In the genomic region with DNA sequence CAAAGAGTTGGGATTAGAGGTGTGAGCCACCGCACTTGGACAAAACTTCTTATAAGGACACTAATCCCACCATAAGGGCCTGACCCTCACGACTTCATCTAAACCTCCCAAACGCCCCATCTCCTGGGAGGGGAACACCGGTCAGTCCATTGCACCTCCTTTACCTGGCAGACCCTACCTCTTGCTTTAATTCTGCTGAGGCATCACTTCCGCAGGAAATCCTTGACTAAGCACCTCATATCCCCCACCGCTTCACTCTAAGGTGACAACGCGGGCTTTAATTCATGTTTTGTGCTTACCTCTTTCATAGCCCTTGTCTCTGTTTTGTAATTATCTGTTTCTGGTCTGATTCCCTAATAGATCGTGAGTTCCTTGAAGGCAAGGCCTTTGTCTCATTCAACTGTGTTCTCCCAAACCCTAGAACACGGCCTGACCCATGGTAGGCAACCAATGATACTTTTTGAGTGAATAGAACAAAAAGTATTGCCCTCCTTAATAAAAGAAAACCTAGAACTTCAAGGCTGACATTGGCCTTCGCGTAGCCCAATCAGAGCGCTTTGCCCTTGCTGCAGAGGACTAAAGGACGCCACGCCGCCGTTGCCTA, we compare ENCODE assay signal across 8 cellular contexts. TPM values are rescaled to one million over a fixed set of nuclear protein-coding genes. Genes with fewer than 3 reads are reported as not detected.
A peak's percentile ranks its signal among the peaks of the same experiment; 100 is the strongest.
DNase-seq lines count a peak whose midpoint lies in the region; ATAC-seq and FAIRE-seq lines count a peak whose summit lies in the region.

No MANE protein-coding gene starts in this region.

- no peak overlapping the region for H3K27ac Mint-ChIP-seq in activated CD8-positive, alpha-beta memory T cell treated with anti-CD3 and anti-CD28 coated beads, Interleukin-2, amount 10 ng/mL, durations not matched to agents 7 days and 5 days
- peak overlapping the region; percentile 65 for H3K27ac Mint-ChIP-seq in activated CD4-positive, alpha-beta memory T cell treated with anti-CD3 and anti-CD28 coated beads for 36 hours
- H3K27ac Mint-ChIP-seq in stimulated activated naive B cell treated with anti-CD40 and anti-IgM and Interleukin-4, amounts not matched to agents 10 μg/mL and 1 μg/mL and 100 μg/mL, for 72 hours = peak overlapping the region; percentile 90

- POLR2A ChIA-PET in activated CD4-positive, alpha-beta memory T cell treated with anti-CD3 and anti-CD28 coated beads for 36 hours (lab: Charles Lee) = interaction anchor here (0.7 to 2.1 kb wide), 5 partner anchors 17 to 66 kb away, joined by 3 to 11 read pairs (median 3); no protein-coding TSS in a partner anchor

- H3K36me3 Mint-ChIP-seq in activated CD8-positive, alpha-beta memory T cell treated with anti-CD3 and anti-CD28 coated beads, Interleukin-2, amount 10 ng/mL, durations not matched to agents 7 days and 5 days = peaks cover 2% of the 10 kb centered on the region
- peaks cover 1% of the 10 kb centered on the region for H3K36me3 Mint-ChIP-seq in activated CD4-positive, alpha-beta memory T cell treated with anti-CD3 and anti-CD28 coated beads for 36 hours
- H3K36me3 Mint-ChIP-seq in stimulated activated naive B cell treated with anti-CD40 and anti-IgM and Interleukin-4, amounts not matched to agents 10 μg/mL and 1 μg/mL and 100 μg/mL, for 72 hours = no peaks in the 10 kb centered on the region

- CTCF ChIA-PET in activated CD8-positive, alpha-beta memory T cell treated with anti-CD3 and anti-CD28 coated beads, Interleukin-2, amount 10 ng/mL, durations not matched to agents 7 days and 5 days (lab: Charles Lee) = interaction anchor here (1.0 to 2.9 kb wide), 6 partner anchors 12 to 46 kb away, joined by 3 to 14 read pairs (median 5); no protein-coding TSS in a partner anchor
- CTCF ChIA-PET in activated CD4-positive, alpha-beta memory T cell treated with anti-CD3 and anti-CD28 coated beads for 36 hours (lab: Charles Lee) = interaction anchor here (0.6 to 2.5 kb wide), 5 partner anchors 24 to 166 kb away, joined by 3 to 11 read pairs (median 7); no protein-coding TSS in a partner anchor

- peak; percentile 9 for FAIRE-seq in islet of Langerhans (lab: Jason Lieb, UNC)

- DNase-seq in activated CD8-positive, alpha-beta memory T cell treated with anti-CD3 and anti-CD28 coated beads, Interleukin-2, amount 10 ng/mL, durations not matched to agents 7 days and 5 days = no peak
- no peak for DNase-seq in activated CD8-positive, alpha-beta memory T cell treated with anti-CD3 and anti-CD28 coated beads, Interleukin-2, amount 50 U/mL, for 48 hours
- no peak for DNase-seq in activated CD4-positive, alpha-beta memory T cell treated with anti-CD3 and anti-CD28 coated beads for 36 hours
- DNase-seq in stimulated activated naive B cell treated with anti-CD40 and anti-IgM and Interleukin-4, amounts not matched to agents 10 μg/mL and 1 μg/mL and 100 μg/mL, for 72 hours = no peak
- DNase-seq in effector CD8-positive, alpha-beta T cell (lab: John Stamatoyannopoulos, UW) = no peak
- DNase-seq in glomerular visceral epithelial cell (ENCODE audit: extremely low spot score) = no peak

- ATAC-seq in activated CD8-positive, alpha-beta memory T cell treated with anti-CD3 and anti-CD28 coated beads, Interleukin-2, amount 10 ng/mL, durations not matched to agents 7 days and 5 days = no peak
- ATAC-seq in stimulated activated naive B cell treated with anti-CD40 and anti-IgM and Interleukin-4, amounts not matched to agents 10 μg/mL and 1 μg/mL and 100 μg/mL, for 72 hours (replicated peaks) = no peak
- ATAC-seq in HG02973 (IDR thresholded peaks at IDR 0.05; ENCODE audit: unreplicated experiment) = no peak

- H3K9me3 Mint-ChIP-seq in activated CD8-positive, alpha-beta memory T cell treated with anti-CD3 and anti-CD28 coated beads, Interleukin-2, amount 10 ng/mL, durations not matched to agents 7 days and 5 days (ENCODE audit: low read depth) = no peaks in the 10 kb centered on the region
- H3K9me3 Mint-ChIP-seq in activated CD4-positive, alpha-beta memory T cell treated with anti-CD3 and anti-CD28 coated beads for 36 hours = no peaks in the 10 kb centered on the region
- H3K9me3 Mint-ChIP-seq in stimulated activated naive B cell treated with anti-CD40 and anti-IgM and Interleukin-4, amounts not matched to agents 10 μg/mL and 1 μg/mL and 100 μg/mL, for 72 hours = no peaks in the 10 kb centered on the region

- intact Hi-C loops in activated CD4-positive, alpha-beta memory T cell treated with anti-CD3 and anti-CD28 coated beads for 36 hours (cut with micrococcal nuclease) = loop anchor here (1.0 to 10.0 kb wide), 4 partner anchors 36 to 1387 kb away; a partner anchor contains a TSS

- peaks cover 17% of the 10 kb centered on the region for H3K27me3 Mint-ChIP-seq in activated CD8-positive, alpha-beta memory T cell treated with anti-CD3 and anti-CD28 coated beads, Interleukin-2, amount 10 ng/mL, durations not matched to agents 7 days and 5 days
- H3K27me3 Mint-ChIP-seq in activated CD4-positive, alpha-beta memory T cell treated with anti-CD3 and anti-CD28 coated beads for 36 hours = no peaks in the 10 kb centered on the region
- peaks cover 23 to 25% of the 10 kb centered on the region in 2 donors for H3K27me3 Mint-ChIP-seq in stimulated activated naive B cell treated with anti-CD40 and anti-IgM and Interleukin-4, amounts not matched to agents 10 μg/mL and 1 μg/mL and 100 μg/mL, for 72 hours

- peak overlapping the region; percentile 85 for H3K4me3 Mint-ChIP-seq in activated CD8-positive, alpha-beta memory T cell treated with anti-CD3 and anti-CD28 coated beads, Interleukin-2, amount 10 ng/mL, durations not matched to agents 7 days and 5 days
- peak overlapping the region; percentile 80 for H3K4me3 Mint-ChIP-seq in activated CD4-positive, alpha-beta memory T cell treated with anti-CD3 and anti-CD28 coated beads for 36 hours
- H3K4me3 Mint-ChIP-seq in stimulated activated naive B cell treated with anti-CD40 and anti-IgM and Interleukin-4, amounts not matched to agents 10 μg/mL and 1 μg/mL and 100 μg/mL, for 72 hours = peak overlapping the region; percentile 88 to 91

- H3K4me1 Mint-ChIP-seq in activated CD8-positive, alpha-beta memory T cell treated with anti-CD3 and anti-CD28 coated beads, Interleukin-2, amount 10 ng/mL, durations not matched to agents 7 days and 5 days = peaks cover 19% of the 10 kb centered on the region
- H3K4me1 Mint-ChIP-seq in activated CD4-positive, alpha-beta memory T cell treated with anti-CD3 and anti-CD28 coated beads for 36 hours (ENCODE audit: low read depth) = peaks cover 28% of the 10 kb centered on the region
- H3K4me1 Mint-ChIP-seq in stimulated activated naive B cell treated with anti-CD40 and anti-IgM and Interleukin-4, amounts not matched to agents 10 μg/mL and 1 μg/mL and 100 μg/mL, for 72 hours = peaks cover 15 to 16% of the 10 kb centered on the region in 2 donors

RNA-seq across cellular contexts. Expression of a gene that starts 0.5 kb away (rescaled TPM):
- total RNA-seq in activated CD8-positive, alpha-beta memory T cell treated with anti-CD3 and anti-CD28 coated beads, Interleukin-2, amount 10 ng/mL, durations not matched to agents 7 days and 5 days = 10 to 100 TPM; 23.1 to 24.8 TPM
- total RNA-seq in activated CD4-positive, alpha-beta memory T cell treated with anti-CD3 and anti-CD28 coated beads for 36 hours = 10 to 100 TPM; 18.1 to 21.4 TPM

RNA-seq across cellular contexts. Expression of a gene that starts 36.0 kb away (rescaled TPM):
- 10 to 100 TPM; 63.1 to 71.3 TPM for total RNA-seq in activated CD8-positive, alpha-beta memory T cell treated with anti-CD3 and anti-CD28 coated beads, Interleukin-2, amount 10 ng/mL, durations not matched to agents 7 days and 5 days
- total RNA-seq in activated CD4-positive, alpha-beta memory T cell treated with anti-CD3 and anti-CD28 coated beads for 36 hours = 10 to 100 TPM; 33.5 to 34.1 TPM
